ENCODE assay signal across 9 cellular contexts in the genomic region with DNA sequence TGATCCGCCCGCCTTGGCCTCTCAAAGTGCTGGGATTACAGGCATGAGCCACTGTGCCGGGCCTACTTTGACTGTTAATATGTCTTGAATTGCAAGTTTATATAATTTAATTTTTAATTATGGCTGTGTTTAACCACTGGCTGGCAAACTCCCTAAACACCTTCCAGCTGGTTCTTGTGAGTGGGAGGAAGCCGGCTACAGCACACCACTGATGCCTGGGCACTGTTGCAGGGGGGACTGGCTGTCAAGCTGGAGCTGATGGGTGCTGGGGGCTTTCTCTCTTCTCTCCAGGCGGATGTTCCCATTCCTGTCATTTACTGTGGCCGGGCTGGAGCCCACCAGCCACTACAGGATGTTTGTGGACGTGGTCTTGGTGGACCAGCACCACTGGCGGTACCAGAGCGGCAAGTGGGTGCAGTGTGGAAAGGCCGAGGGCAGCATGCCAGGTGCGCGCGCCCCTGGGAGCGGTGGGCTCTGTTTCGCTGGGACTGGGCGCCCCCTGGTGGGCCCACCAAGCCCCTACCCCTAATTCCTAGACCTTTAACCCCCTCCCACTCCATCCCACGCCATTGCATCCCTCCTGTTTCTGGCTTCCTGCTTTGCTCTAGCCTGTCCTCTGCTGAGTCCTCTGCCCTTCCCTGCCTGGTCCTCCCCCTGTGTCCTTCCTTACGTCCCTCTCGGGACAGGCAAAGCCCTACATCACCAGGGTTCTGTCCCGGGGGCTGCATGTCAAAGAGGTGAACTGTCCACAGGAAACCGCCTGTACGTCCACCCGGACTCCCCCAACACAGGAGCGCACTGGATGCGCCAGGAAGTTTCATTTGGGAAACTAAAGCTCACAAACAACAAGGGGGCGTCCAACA. TPM values are rescaled to one million over a fixed set of nuclear protein-coding genes. Genes with fewer than 3 reads are reported as not detected.
DNase-seq lines count a peak whose midpoint lies in the region; TF ChIP-seq lines count a peak whose summit lies in the region.
"Had no signal": no experiment of that assay in that cellular context is flagged by ENCODE, and none has a peak within 500 bp of the region (broad histone marks: within the 10 kb centered on the region; RNA-seq: fewer than 3 reads in every experiment).

No MANE protein-coding gene starts in this region.

- peak; percentile 40; the same call in 1 of the 2 replicates for TF ChIP-seq CTCF in HEK293 (tag by site-specific recombination; IDR thresholded peaks at IDR 0.05)
- TF ChIP-seq CTCF in endothelial cell (IDR thresholded peaks at IDR 0.05; ENCODE audit: unreplicated experiment), result peak; percentile 93
- peak in 10 of 11 experiments; percentile 6 to 69 (median 47) for TF ChIP-seq CTCF in spleen (IDR thresholded peaks at IDR 0.05 in 8 of 11, conservative IDR thresholded peaks at IDR 0.05 in 3 of 11)

- peaks cover 9% of the 10 kb centered on the region for H3K27me3 Mint-ChIP-seq in endothelial cell (ENCODE audit: unreplicated experiment)

- H3K9me3 ChIP-seq in HEK293 (ENCODE audit: control insufficient read depth, insufficient read depth, low read depth, low read length) (no peaks in the 10 kb centered on the region), spleen (no peaks in the 10 kb centered on the region)
- H3K9me3 ChIP-seq: adrenal gland had no signal

- peaks cover 7% of the 10 kb centered on the region for H3K4me1 Mint-ChIP-seq in endothelial cell (ENCODE audit: unreplicated experiment)

- H3K36me3 Mint-ChIP-seq in endothelial cell (ENCODE audit: low read depth, unreplicated experiment), result no peaks in the 10 kb centered on the region

- no peak overlapping the region for H3K4me3 Mint-ChIP-seq in endothelial cell (ENCODE audit: unreplicated experiment)

- WGBS in spleen, 5 donors, result 34 to 38% (median 36%) methylated on average over 17 to 26 of the region's 26 CpGs

- H3K9me3 Mint-ChIP-seq in endothelial cell (ENCODE audit: unreplicated experiment), result no peaks in the 10 kb centered on the region

- no peak for TF ChIP-seq POLR2A in spleen (IDR thresholded peaks at IDR 0.05)

- DNase-seq in AG08396 (ENCODE audit: low spot score), result peak; percentile 9
- peak; percentile 62 for DNase-seq in UCSD-AML1 (lab: John Stamatoyannopoulos, UW; ENCODE audit: unreplicated experiment)
- DNase-seq in endothelial cell (ENCODE audit: low spot score), result peak; percentile 76
- DNase-seq in spleen, result peak; percentile 81
- no peak for DNase-seq in H4 (ENCODE audit: low spot score)
- no peak for DNase-seq in superior temporal gyrus (ENCODE audit: extremely low spot score)
- DNase-seq in SIG-M5 (lab: John Stamatoyannopoulos, UW), result no peak

- H3K27ac Mint-ChIP-seq in endothelial cell (ENCODE audit: unreplicated experiment), result no peak overlapping the region

- POLR2A ChIA-PET in HEK293 (lab: Yijun Ruan, JAX), result no interaction called here

- H3K27ac ChIP-seq in HEK293 (ENCODE audit: extremely low read depth, low read depth, low read length) (no peak overlapping the region), spleen (peak overlapping the region in 2 of 8 donors; percentile 21 to 71)
- H3K27ac ChIP-seq: adrenal gland had no signal

- CTCF ChIA-PET in HEK293 (lab: Yijun Ruan, JAX), result interaction anchor here (0.6 to 5.7 kb wide), 19 partner anchors 9 to 427 kb away, joined by 3 to 58 read pairs (median 4); a partner anchor contains a TSS

- H3K4me1 ChIP-seq in HEK293 (ENCODE audit: control insufficient read depth, insufficient read depth, low read length), result no peaks in the 10 kb centered on the region
- peaks cover 0 to 41% (median 18%) of the 10 kb centered on the region in 6 donors for H3K4me1 ChIP-seq in spleen
- H3K4me1 ChIP-seq: adrenal gland had no signal

- peaks cover 0 to 40% (median 0%) of the 10 kb centered on the region in 7 donors for H3K27me3 ChIP-seq in spleen (replicated peaks in 1 of 7)

- intact Hi-C loops in spleen (cut with DNase I; ENCODE audit: low total_unique reads), result no loop called here

- no peak overlapping the region for H3K4me3 ChIP-seq in HEK293 (ENCODE audit: low read depth, low read length)
- H3K4me3 ChIP-seq in spleen, result peak overlapping the region in 1 of 8 donors; percentile 40
- H3K4me3 ChIP-seq: adrenal gland had no signal

- no peaks in the 10 kb centered on the region for H3K36me3 ChIP-seq in HEK293 (ENCODE audit: control insufficient read depth in 2 of 2, insufficient read depth in 1 of 2, low read length in 2 of 2)
- peaks cover 0 to 19% (median 0%) of the 10 kb centered on the region in 6 donors for H3K36me3 ChIP-seq in spleen
- H3K36me3 ChIP-seq: adrenal gland had no signal

TF ChIP-seq in HEK293, 187 proteins besides CTCF, POLR2A, EP300 and RAD21 (continues in another document):
- no peak for TF ChIP-seq ZNF768 (tag by site-specific recombination; IDR thresholded peaks at IDR 0.05)
- no peak for TF ChIP-seq ZNF776 (tag by site-specific recombination; IDR thresholded peaks at IDR 0.05; ENCODE audit: borderline replicate concordance)
- TF ChIP-seq, protein P1, sequence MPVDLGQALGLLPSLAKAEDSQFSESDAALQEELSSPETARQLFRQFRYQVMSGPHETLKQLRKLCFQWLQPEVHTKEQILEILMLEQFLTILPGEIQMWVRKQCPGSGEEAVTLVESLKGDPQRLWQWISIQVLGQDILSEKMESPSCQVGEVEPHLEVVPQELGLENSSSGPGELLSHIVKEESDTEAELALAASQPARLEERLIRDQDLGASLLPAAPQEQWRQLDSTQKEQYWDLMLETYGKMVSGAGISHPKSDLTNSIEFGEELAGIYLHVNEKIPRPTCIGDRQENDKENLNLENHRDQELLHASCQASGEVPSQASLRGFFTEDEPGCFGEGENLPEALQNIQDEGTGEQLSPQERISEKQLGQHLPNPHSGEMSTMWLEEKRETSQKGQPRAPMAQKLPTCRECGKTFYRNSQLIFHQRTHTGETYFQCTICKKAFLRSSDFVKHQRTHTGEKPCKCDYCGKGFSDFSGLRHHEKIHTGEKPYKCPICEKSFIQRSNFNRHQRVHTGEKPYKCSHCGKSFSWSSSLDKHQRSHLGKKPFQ (tag by site-specific recombination; IDR thresholded peaks at IDR 0.05), result no peak
- TF ChIP-seq, protein P2, sequence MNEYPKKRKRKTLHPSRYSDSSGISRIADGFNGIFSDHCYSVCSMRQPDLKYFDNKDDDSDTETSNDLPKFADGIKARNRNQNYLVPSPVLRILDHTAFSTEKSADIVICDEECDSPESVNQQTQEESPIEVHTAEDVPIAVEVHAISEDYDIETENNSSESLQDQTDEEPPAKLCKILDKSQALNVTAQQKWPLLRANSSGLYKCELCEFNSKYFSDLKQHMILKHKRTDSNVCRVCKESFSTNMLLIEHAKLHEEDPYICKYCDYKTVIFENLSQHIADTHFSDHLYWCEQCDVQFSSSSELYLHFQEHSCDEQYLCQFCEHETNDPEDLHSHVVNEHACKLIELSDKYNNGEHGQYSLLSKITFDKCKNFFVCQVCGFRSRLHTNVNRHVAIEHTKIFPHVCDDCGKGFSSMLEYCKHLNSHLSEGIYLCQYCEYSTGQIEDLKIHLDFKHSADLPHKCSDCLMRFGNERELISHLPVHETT (tag by site-specific recombination; IDR thresholded peaks at IDR 0.05), result no peak
- no peak for TF ChIP-seq ZNF112 (tag by site-specific recombination; IDR thresholded peaks at IDR 0.05)
- peak; percentile 90 for TF ChIP-seq ZFHX2 (tag by site-specific recombination; conservative IDR thresholded peaks at IDR 0.05)
- TF ChIP-seq ZNF354C (tag by site-specific recombination; IDR thresholded peaks at IDR 0.05; ENCODE audit: borderline replicate concordance, low read depth), result no peak
- no peak for TF ChIP-seq ZNF843 (tag by site-specific recombination; IDR thresholded peaks at IDR 0.05)
- no peak for TF ChIP-seq ZNF394 (tag by site-specific recombination; IDR thresholded peaks at IDR 0.05; ENCODE audit: borderline replicate concordance)
- no peak for TF ChIP-seq ZSCAN16 (tag by site-specific recombination; IDR thresholded peaks at IDR 0.05)
- TF ChIP-seq ZNF155 (tag by site-specific recombination; IDR thresholded peaks at IDR 0.05), result no peak
- TF ChIP-seq, protein P3, sequence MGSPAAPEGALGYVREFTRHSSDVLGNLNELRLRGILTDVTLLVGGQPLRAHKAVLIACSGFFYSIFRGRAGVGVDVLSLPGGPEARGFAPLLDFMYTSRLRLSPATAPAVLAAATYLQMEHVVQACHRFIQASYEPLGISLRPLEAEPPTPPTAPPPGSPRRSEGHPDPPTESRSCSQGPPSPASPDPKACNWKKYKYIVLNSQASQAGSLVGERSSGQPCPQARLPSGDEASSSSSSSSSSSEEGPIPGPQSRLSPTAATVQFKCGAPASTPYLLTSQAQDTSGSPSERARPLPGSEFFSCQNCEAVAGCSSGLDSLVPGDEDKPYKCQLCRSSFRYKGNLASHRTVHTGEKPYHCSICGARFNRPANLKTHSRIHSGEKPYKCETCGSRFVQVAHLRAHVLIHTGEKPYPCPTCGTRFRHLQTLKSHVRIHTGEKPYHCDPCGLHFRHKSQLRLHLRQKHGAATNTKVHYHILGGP (tag by site-specific recombination; IDR thresholded peaks at IDR 0.05), result no peak
- TF ChIP-seq ZNF544 (tag by site-specific recombination; IDR thresholded peaks at IDR 0.05), result no peak
- no peak for TF ChIP-seq PRDM1 (tag by site-specific recombination; IDR thresholded peaks at IDR 0.05)
- no peak for TF ChIP-seq GLIS1 (tag by site-specific recombination; IDR thresholded peaks at IDR 0.05)
- TF ChIP-seq ZNF654 (tag by site-specific recombination; IDR thresholded peaks at IDR 0.05; ENCODE audit: low read depth), result peak; percentile 32
- TF ChIP-seq, protein P4, sequence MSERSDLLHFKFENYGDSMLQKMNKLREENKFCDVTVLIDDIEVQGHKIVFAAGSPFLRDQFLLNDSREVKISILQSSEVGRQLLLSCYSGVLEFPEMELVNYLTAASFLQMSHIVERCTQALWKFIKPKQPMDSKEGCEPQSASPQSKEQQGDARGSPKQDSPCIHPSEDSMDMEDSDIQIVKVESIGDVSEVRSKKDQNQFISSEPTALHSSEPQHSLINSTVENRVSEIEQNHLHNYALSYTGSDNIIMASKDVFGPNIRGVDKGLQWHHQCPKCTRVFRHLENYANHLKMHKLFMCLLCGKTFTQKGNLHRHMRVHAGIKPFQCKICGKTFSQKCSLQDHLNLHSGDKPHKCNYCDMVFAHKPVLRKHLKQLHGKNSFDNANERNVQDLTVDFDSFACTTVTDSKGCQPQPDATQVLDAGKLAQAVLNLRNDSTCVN (tag by site-specific recombination; optimal IDR thresholded peaks at IDR 0.05), result peak; percentile 18

RNA-seq across cellular contexts. Expression of a gene that starts 9.5 kb away (rescaled TPM):
- 0.21 TPM for total RNA-seq in endothelial cell (ENCODE audit: unreplicated experiment)
- total RNA-seq in spleen, result 10 to 100 TPM; 10.4 to 21.7 (median 12.2) TPM
- polyA plus RNA-seq in spleen, result 1 to 10 TPM; 2.6 to 8.3 (median 3.8) TPM
- total RNA-seq in H4 (2014; rRNA removed; shearing (Covaris generic)), result 0.10 TPM in 1 of 2 replicates, not detected in the other

RNA-seq across cellular contexts. Expression of a gene that starts 48.6 kb away (rescaled TPM):
- total RNA-seq in endothelial cell (ENCODE audit: unreplicated experiment) (31.4 TPM), spleen (10 to 100 TPM; 11.6 to 28.0 (median 19.6) TPM)
- 10 to 100 TPM in 2 of 3 donors, 1 to 10 TPM in 1; 3.8 to 25.7 (median 10.2) TPM for polyA plus RNA-seq in spleen
- 7.8 and 13.7 TPM in 2 replicates for total RNA-seq in H4 (2014; rRNA removed; shearing (Covaris generic))

Comparison
In these comparisons a context has a peak if more than half of its experiments do, and no peak if none do; other contexts are left out.
1. DNase-seq: peak in AG08396 (single experiment), UCSD-AML1 (single experiment), endothelial cell (single experiment) and spleen (single experiment); none in H4 (single experiment), superior temporal gyrus (single experiment) and SIG-M5 (single experiment).
2. CTCF ChIP-seq: peak in every context shown above with its lines; median percentile 93 in endothelial cell; 47 in spleen; 40 in HEK293.